ENCODE assay signal across 10 cellular contexts in the genomic region with DNA sequence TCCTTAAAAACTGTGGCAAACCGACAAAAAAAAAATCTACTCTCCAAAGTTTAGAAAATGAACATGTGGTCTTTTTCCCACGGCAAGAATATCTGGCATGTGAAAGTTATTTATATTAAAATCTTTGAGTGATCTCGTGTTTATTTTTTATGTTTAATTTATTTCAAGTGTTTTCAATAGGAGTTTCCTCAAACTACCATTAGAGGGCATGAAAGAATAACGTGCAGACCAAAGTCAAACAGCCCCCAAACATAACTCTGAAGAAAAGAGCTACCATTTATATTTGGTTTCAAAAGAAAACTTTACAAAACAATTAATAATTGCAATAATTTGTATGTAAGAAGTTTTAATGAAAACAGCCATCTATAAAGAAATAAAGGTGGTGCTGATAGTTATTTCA.
DNase-seq lines count a peak whose midpoint lies in the region; ATAC-seq and TF ChIP-seq lines count a peak whose summit lies in the region.
"Had no signal": no experiment of that assay in that cellular context is flagged by ENCODE, and none has a peak within 500 bp of the region (broad histone marks: within the 10 kb centered on the region; RNA-seq: fewer than 3 reads in every experiment).

No MANE protein-coding gene starts in this region.

- H2AK9ac ChIP-seq in IMR-90 (replicated peaks; ENCODE audit: low read depth, low read length, poor library complexity): no peak overlapping the region

- no peak overlapping the region for H3K23ac ChIP-seq in IMR-90 (ENCODE audit: low read depth, low read length)

- H3K4ac ChIP-seq in IMR-90 (ENCODE audit: low read depth, low read length): no peak overlapping the region

- H2BK5ac ChIP-seq in IMR-90 (ENCODE audit: low read depth, low read length, poor library complexity, severe bottlenecking): no peak overlapping the region

- H3K27me3 Mint-ChIP-seq in activated naive CD8-positive, alpha-beta T cell treated with anti-CD3 and anti-CD28 coated beads for 36 hours: no peaks in the 10 kb centered on the region
- no peaks in the 10 kb centered on the region for H3K27me3 Mint-ChIP-seq in activated T-helper 1 cell treated with anti-CD3 and anti-CD28 coated beads, Interleukin-12 subunit alpha, Interleukin-12 subunit beta, Interleukin-2, Interleukin-4 antibody, amounts not matched to agents 30 ng/mL and 10 ng/mL and 1 ng/mL, durations not matched to agents 14 hours and 24 hours and 36 hours (ENCODE audit: insufficient read depth)

- ATAC-seq in IMR-90 (ENCODE audit: low read depth): peak; percentile 66
- ATAC-seq in right lobe of liver: peak; percentile 47 to 67 (median 54)
- ATAC-seq: foreskin keratinocyte had no signal

- dilution Hi-C loops in IMR-90 (cut with HindIII; ENCODE audit: low sequenced_read_pairs, unreplicated experiment): no loop called here

- H3K4me3 ChIP-seq in IMR-90 (ENCODE audit: insufficient read depth, low read depth, low read length) (no peak overlapping the region), astrocyte of the cerebellum (ENCODE audit: low read depth, low read length) (no peak overlapping the region), right lobe of liver (no peak overlapping the region)

- H3K18ac ChIP-seq in IMR-90 (ENCODE audit: low read depth, low read length): no peak overlapping the region

- CTCF ChIA-PET in IMR-90 (lab: Yijun Ruan, JAX): interaction anchor here (0.6 to 1.8 kb wide), 5 partner anchors 9 to 302 kb away, joined by 3 to 8 read pairs (median 5); no protein-coding TSS in a partner anchor

- no peak overlapping the region for H2BK20ac ChIP-seq in IMR-90 (ENCODE audit: low read depth, low read length)

- H2AFZ ChIP-seq in IMR-90 (replicated peaks; ENCODE audit: low read length, poor library complexity): no peak overlapping the region

- peak; percentile 61 for TF ChIP-seq RAD21 in IMR-90 (IDR thresholded peaks at IDR 0.05; ENCODE audit: low read length)

- no peaks in the 10 kb centered on the region for H3K79me1 ChIP-seq in IMR-90 (ENCODE audit: low read depth in 1 of 2, low read length in 2 of 2)

- WGBS in IMR-90 (ENCODE audit: extremely low coverage in 2 of 2, insufficient read length in 1 of 2), 2 experiments: no CpG with 5 or more reads among the region's 4 CpGs
- 12% methylated on average over 4 of the region's 4 CpGs for WGBS in right lobe of liver (ENCODE audit: insufficient coverage, low coverage, low lambda C conversion rate, missing lambda C conversion rate)

- intact Hi-C loops in IMR-90 (cut with micrococcal nuclease) (loop anchor here (2.0 to 5.0 kb wide), 4 partner anchors 71 to 957 kb away; no protein-coding TSS in a partner anchor), right lobe of liver (cut with DNase I) (no loop called here)
- intact Hi-C loops in activated T-helper 1 cell treated with anti-CD3 and anti-CD28 coated beads, Interleukin-12 subunit alpha, Interleukin-12 subunit beta, Interleukin-2, Interleukin-4 antibody, amounts not matched to agents 30 ng/mL and 10 ng/mL and 1 ng/mL, durations not matched to agents 14 hours and 24 hours and 36 hours (cut with micrococcal nuclease): no loop called here

- H3K27me3 ChIP-seq in IMR-90 (ENCODE audit: control insufficient read depth, insufficient read depth, low read length): no peaks in the 10 kb centered on the region
- H3K27me3 ChIP-seq in right lobe of liver: no peaks in the 10 kb centered on the region
- H3K27me3 ChIP-seq: foreskin keratinocyte had no signal

- in situ Hi-C loops in IMR-90 (cut with MboI; ENCODE audit: low sequenced_read_pairs) (no loop called here), astrocyte of the cerebellum (cut with HindIII; ENCODE audit: low sequenced_read_pairs) (no loop called here)

- no peak overlapping the region for H3K14ac ChIP-seq in IMR-90 (replicated peaks; ENCODE audit: low read depth, low read length)

- DNase-seq in COR-L47 (lab: John Stamatoyannopoulos, UW): peak; percentile 38
- DNase-seq in IMR-90: peak; percentile 45
- peak; percentile 37 for DNase-seq in astrocyte of the cerebellum (ENCODE audit: low read depth)
- DNase-seq in right lobe of liver: no peak
- DNase-seq in activated naive CD8-positive, alpha-beta T cell treated with anti-CD3 and anti-CD28 coated beads for 36 hours: no peak
- DNase-seq in activated T-helper 1 cell treated with anti-CD3 and anti-CD28 coated beads, Interleukin-12 subunit alpha, Interleukin-12 subunit beta, Interleukin-2, Interleukin-4 antibody, amounts not matched to agents 30 ng/mL and 10 ng/mL and 1 ng/mL, durations not matched to agents 14 hours and 24 hours and 36 hours (ENCODE audit: low spot score): no peak
- no peak for DNase-seq in activated CD8-positive, alpha-beta memory T cell treated with anti-CD3 and anti-CD28 coated beads for 24 hours
- no peak for DNase-seq in GDM1 (lab: John Stamatoyannopoulos, UW)
- DNase-seq: activated CD4-positive, alpha-beta T cell treated with anti-CD3 and anti-CD28 coated beads for 48 hours had no signal

- peaks cover 1% of the 10 kb centered on the region for H3K9me3 Mint-ChIP-seq in activated naive CD8-positive, alpha-beta T cell treated with anti-CD3 and anti-CD28 coated beads for 36 hours
- no peaks in the 10 kb centered on the region for H3K9me3 Mint-ChIP-seq in activated T-helper 1 cell treated with anti-CD3 and anti-CD28 coated beads, Interleukin-12 subunit alpha, Interleukin-12 subunit beta, Interleukin-2, Interleukin-4 antibody, amounts not matched to agents 30 ng/mL and 10 ng/mL and 1 ng/mL, durations not matched to agents 14 hours and 24 hours and 36 hours

- H3K9ac ChIP-seq in IMR-90 (ENCODE audit: low read depth, low read length): no peak overlapping the region

- peak; percentile 61 for TF ChIP-seq CTCF in IMR-90 (conservative IDR thresholded peaks at IDR 0.05; ENCODE audit: low read depth, low read length)
- peak; percentile 62 for TF ChIP-seq CTCF in astrocyte of the cerebellum (IDR thresholded peaks at IDR 0.05; ENCODE audit: low read depth, low read length, missing control alignments)
- TF ChIP-seq CTCF in right lobe of liver (IDR thresholded peaks at IDR 0.05): peak; percentile 49 to 63 (median 58)

- H3K36me3 ChIP-seq in IMR-90 (ENCODE audit: control insufficient read depth, insufficient read depth, low read length) (no peaks in the 10 kb centered on the region), right lobe of liver (no peaks in the 10 kb centered on the region)

- no peak overlapping the region for H3K4me2 ChIP-seq in IMR-90 (ENCODE audit: low read depth, low read length)

- no peak overlapping the region for H2BK15ac ChIP-seq in IMR-90 (ENCODE audit: low read depth, low read length)

- no TSS peak for BruUV-seq in IMR-90 (replicated peaks; lab: Mats Ljungman, UMichigan)

- no peak overlapping the region for H2AK5ac ChIP-seq in IMR-90 (ENCODE audit: low read depth, low read length)

- TF ChIP-seq POLR2A in IMR-90 (IDR thresholded peaks at IDR 0.05; ENCODE audit: low read depth, low read length): no peak
- TF ChIP-seq POLR2A in right lobe of liver (IDR thresholded peaks at IDR 0.05): no peak

- no peaks in the 10 kb centered on the region for H4K20me1 ChIP-seq in IMR-90 (ENCODE audit: insufficient read depth, low read length)

- no peaks in the 10 kb centered on the region for H3K4me1 ChIP-seq in IMR-90 (ENCODE audit: control insufficient read depth, insufficient read depth, low read length)
- H3K4me1 ChIP-seq in right lobe of liver: no peaks in the 10 kb centered on the region
- H3K4me1 ChIP-seq: foreskin keratinocyte had no signal

- H3K27ac ChIP-seq in IMR-90 (ENCODE audit: insufficient read depth, low read length) (no peak overlapping the region), right lobe of liver (no peak overlapping the region)
- H3K27ac ChIP-seq: foreskin keratinocyte had no signal

- H3K4me1 Mint-ChIP-seq in activated naive CD8-positive, alpha-beta T cell treated with anti-CD3 and anti-CD28 coated beads for 36 hours: no peaks in the 10 kb centered on the region
- no peaks in the 10 kb centered on the region for H3K4me1 Mint-ChIP-seq in activated T-helper 1 cell treated with anti-CD3 and anti-CD28 coated beads, Interleukin-12 subunit alpha, Interleukin-12 subunit beta, Interleukin-2, Interleukin-4 antibody, amounts not matched to agents 30 ng/mL and 10 ng/mL and 1 ng/mL, durations not matched to agents 14 hours and 24 hours and 36 hours (ENCODE audit: low read depth)

- no peak overlapping the region for H3K56ac ChIP-seq in IMR-90 (ENCODE audit: extremely low read depth, insufficient read depth, low read length)

- no peak overlapping the region for H3K4me3 Mint-ChIP-seq in activated naive CD8-positive, alpha-beta T cell treated with anti-CD3 and anti-CD28 coated beads for 36 hours
- H3K4me3 Mint-ChIP-seq in activated T-helper 1 cell treated with anti-CD3 and anti-CD28 coated beads, Interleukin-12 subunit alpha, Interleukin-12 subunit beta, Interleukin-2, Interleukin-4 antibody, amounts not matched to agents 30 ng/mL and 10 ng/mL and 1 ng/mL, durations not matched to agents 14 hours and 24 hours and 36 hours: no peak overlapping the region

- H4K91ac ChIP-seq in IMR-90 (ENCODE audit: insufficient read depth, low read depth, low read length): no peak overlapping the region

- POLR2A ChIA-PET in IMR-90 (lab: Charles Lee; ENCODE audit: unreplicated experiment): no interaction called here

- H2BK120ac ChIP-seq in IMR-90 (ENCODE audit: low read depth, low read length): no peak overlapping the region

- no peaks in the 10 kb centered on the region for H3K9me1 ChIP-seq in IMR-90 (ENCODE audit: insufficient read depth, low read length)

- H4K5ac ChIP-seq in IMR-90 (ENCODE audit: low read depth, low read length): no peak overlapping the region

- no peak overlapping the region for H3K27ac Mint-ChIP-seq in activated naive CD8-positive, alpha-beta T cell treated with anti-CD3 and anti-CD28 coated beads for 36 hours
- H3K27ac Mint-ChIP-seq in activated T-helper 1 cell treated with anti-CD3 and anti-CD28 coated beads, Interleukin-12 subunit alpha, Interleukin-12 subunit beta, Interleukin-2, Interleukin-4 antibody, amounts not matched to agents 30 ng/mL and 10 ng/mL and 1 ng/mL, durations not matched to agents 14 hours and 24 hours and 36 hours: no peak overlapping the region

- no peak overlapping the region for H4K8ac ChIP-seq in IMR-90 (ENCODE audit: low read depth in 2 of 2, low read length in 2 of 2)

- H3K9me3 ChIP-seq in IMR-90 (ENCODE audit: control insufficient read depth, insufficient read depth, low read length) (no peaks in the 10 kb centered on the region), right lobe of liver (no peaks in the 10 kb centered on the region)

- no peaks in the 10 kb centered on the region for H3K36me3 Mint-ChIP-seq in activated naive CD8-positive, alpha-beta T cell treated with anti-CD3 and anti-CD28 coated beads for 36 hours
- no peaks in the 10 kb centered on the region for H3K36me3 Mint-ChIP-seq in activated T-helper 1 cell treated with anti-CD3 and anti-CD28 coated beads, Interleukin-12 subunit alpha, Interleukin-12 subunit beta, Interleukin-2, Interleukin-4 antibody, amounts not matched to agents 30 ng/mL and 10 ng/mL and 1 ng/mL, durations not matched to agents 14 hours and 24 hours and 36 hours (ENCODE audit: low read depth)

Comparison
In these comparisons a context has a peak if more than half of its experiments do, and no peak if none do; other contexts are left out.
1. DNase-seq: peak in COR-L47 (single experiment), IMR-90 (single experiment) and astrocyte of the cerebellum (single experiment); none in right lobe of liver (0 of 3), activated naive CD8-positive, alpha-beta T cell treated with anti-CD3 and anti-CD28 coated beads for 36 hours (single experiment), activated T-helper 1 cell treated with anti-CD3 and anti-CD28 coated beads, Interleukin-12 subunit alpha, Interleukin-12 subunit beta, Interleukin-2, Interleukin-4 antibody, amounts not matched to agents 30 ng/mL and 10 ng/mL and 1 ng/mL, durations not matched to agents 14 hours and 24 hours and 36 hours (single experiment), activated CD8-positive, alpha-beta memory T cell treated with anti-CD3 and anti-CD28 coated beads for 24 hours (single experiment) and GDM1 (single experiment).
2. Peak in every context shown above with its lines, with median percentiles within 50 percentile points of each other: CTCF ChIP-seq.